8 cellular contexts compared by ENCODE assay signal in genomic region chr20:57398901-57399535, GRCh38. TPM values are rescaled to one million over a fixed set of nuclear protein-coding genes. Genes with fewer than 3 reads are reported as not detected.
DNase-seq lines count a peak whose midpoint lies in the region; ATAC-seq and TF ChIP-seq lines count a peak whose summit lies in the region.

No MANE protein-coding gene starts in this region.

- no peaks in the 10 kb centered on the region for H3K9me3 Mint-ChIP-seq in activated T-cell treated with anti-CD3 and anti-CD28 coated beads, Interleukin-2, amount 50 U/mL, for 72 hours
- peaks cover 0 to 4% (median 0%) of the 10 kb centered on the region in 5 experiments for H3K9me3 Mint-ChIP-seq in brain

- no peak for ATAC-seq in activated T-cell treated with anti-CD3 and anti-CD28 coated beads, Interleukin-2, amount 50 U/mL, for 72 hours (replicated peaks in 1 of 2)
- ATAC-seq in HG03280 (IDR thresholded peaks at IDR 0.05; ENCODE audit: unreplicated experiment) (no peak), GM19452 (IDR thresholded peaks at IDR 0.05; ENCODE audit: unreplicated experiment) (no peak)

- TF ChIP-seq EP300 in transverse colon (IDR thresholded peaks at IDR 0.05; ENCODE audit: low read depth), result no peak

- H3K27me3 ChIP-seq in muscle layer of duodenum (ENCODE audit: low read depth, low read length) (no peaks in the 10 kb centered on the region), transverse colon (no peaks in the 10 kb centered on the region)

- H3K4me3 ChIP-seq in muscle layer of duodenum (ENCODE audit: low read depth in 1 of 2, low read length in 2 of 2) (peak overlapping the region in 1 of 2 donors; percentile 14), transverse colon (peak overlapping the region in 1 of 4 donors; percentile 17)

- H3K27ac ChIP-seq in muscle layer of duodenum (ENCODE audit: low read length) (peak overlapping the region; percentile 45), transverse colon (peak overlapping the region; percentile 92 to 95 (median 93))

- in situ Hi-C loops in transverse colon (cut with MboI; ENCODE audit: low pct_ligation_motif_present in 1 of 4, low pct_unique_long_range_greater_than_20kb in 1 of 4, low sequenced_read_pairs in 3 of 4), result loop anchor here in 2 of 4 donors (25.0 kb wide), 3 partner anchors 188 to 813 kb away; partner anchors contain the start of gene ZBP1 (in 1 of the 2)

- no peaks in the 10 kb centered on the region for H3K27me3 Mint-ChIP-seq in activated T-cell treated with anti-CD3 and anti-CD28 coated beads, Interleukin-2, amount 50 U/mL, for 72 hours (ENCODE audit: low read depth)
- peaks cover 3% of the 10 kb centered on the region for H3K27me3 Mint-ChIP-seq in brain

- DNase-seq in activated T-cell treated with anti-CD3 and anti-CD28 coated beads, Interleukin-2, amount 50 U/mL, for 72 hours, result no peak
- DNase-seq in activated T-cell treated with anti-CD3 and anti-CD28 coated beads for 4 hours (no peak), transverse colon (no peak), Ammon's horn (ENCODE audit: low spot score) (no peak)

- H3K27ac Mint-ChIP-seq in activated T-cell treated with anti-CD3 and anti-CD28 coated beads, Interleukin-2, amount 50 U/mL, for 72 hours, result peak overlapping the region; percentile 90
- H3K27ac Mint-ChIP-seq in brain, result peak overlapping the region; percentile 52 to 96 (median 68)

- H3K36me3 Mint-ChIP-seq in activated T-cell treated with anti-CD3 and anti-CD28 coated beads, Interleukin-2, amount 50 U/mL, for 72 hours (ENCODE audit: insufficient read depth in 2 of 2), result peaks cover 11 to 27% of the 10 kb centered on the region in 2 donors
- H3K36me3 Mint-ChIP-seq in brain, result peaks cover 39% of the 10 kb centered on the region

- peak overlapping the region; percentile 81 to 95 for H3K4me3 Mint-ChIP-seq in activated T-cell treated with anti-CD3 and anti-CD28 coated beads, Interleukin-2, amount 50 U/mL, for 72 hours
- peak overlapping the region in 2 of 5 experiments; percentile 59 to 64 for H3K4me3 Mint-ChIP-seq in brain

- TF ChIP-seq POLR2A in transverse colon (IDR thresholded peaks at IDR 0.05), result no peak

- peaks cover 84% of the 10 kb centered on the region for H3K4me1 Mint-ChIP-seq in activated T-cell treated with anti-CD3 and anti-CD28 coated beads, Interleukin-2, amount 50 U/mL, for 72 hours (ENCODE audit: low read depth)
- H3K4me1 Mint-ChIP-seq in brain, result peaks cover 42% of the 10 kb centered on the region

- no peak for TF ChIP-seq CTCF in brain (conservative IDR thresholded peaks at IDR 0.05)
- no peak for TF ChIP-seq CTCF in transverse colon (IDR thresholded peaks at IDR 0.05)

- 52% methylated on average over 13 of the region's 13 CpGs; no CpG with 5 or more reads in 1 of the 2 donors for WGBS in transverse colon (ENCODE audit: low coverage in 1 of 2), 2 donors

- H3K36me3 ChIP-seq in muscle layer of duodenum (ENCODE audit: control insufficient read depth in 1 of 2, insufficient read depth in 2 of 2, low read length in 2 of 2) (peaks cover 9 to 23% of the 10 kb centered on the region in 2 donors), transverse colon (peaks cover 0 to 8% (median 0%) of the 10 kb centered on the region in 4 donors)

- H3K4me1 ChIP-seq in muscle layer of duodenum (ENCODE audit: control insufficient read depth in 1 of 2, insufficient read depth in 2 of 2, low read length in 2 of 2), result peaks cover 13 to 95% of the 10 kb centered on the region in 2 donors
- peaks cover 30 to 90% (median 54%) of the 10 kb centered on the region in 4 donors for H3K4me1 ChIP-seq in transverse colon

- intact Hi-C loops in transverse colon (cut with DNase I; ENCODE audit: low total_unique reads), result loop anchor here (5.0 kb wide), 2 partner anchors 43 to 83 kb away; no protein-coding TSS in a partner anchor

- H3K9me3 ChIP-seq in muscle layer of duodenum (ENCODE audit: control insufficient read depth in 1 of 2, low read length in 2 of 2) (no peaks in the 10 kb centered on the region), transverse colon (no peaks in the 10 kb centered on the region)

RNA-seq across cellular contexts. Expression of gene RBM38, which starts 7.8 kb away (rescaled TPM):
- 10 to 100 TPM; 61.4 to 79.8 TPM for total RNA-seq in activated T-cell treated with anti-CD3 and anti-CD28 coated beads, Interleukin-2, amount 50 U/mL, for 72 hours
- 74.8 TPM for polyA plus RNA-seq in brain (ENCODE audit: insufficient read depth, low read depth, low replicate concordance)
- 10 to 100 TPM; 26.5 to 37.4 (median 30.4) TPM for total RNA-seq in transverse colon

RNA-seq across cellular contexts. Expression of gene RAE1, which starts 48.0 kb away (rescaled TPM):
- 10 to 100 TPM; 47.6 to 54.2 TPM for total RNA-seq in activated T-cell treated with anti-CD3 and anti-CD28 coated beads, Interleukin-2, amount 50 U/mL, for 72 hours
- 65.4 TPM for polyA plus RNA-seq in brain (ENCODE audit: insufficient read depth, low read depth, low replicate concordance)
- 10 to 100 TPM in 3 of 4 donors, 1 to 10 TPM in 1; 5.6 to 29.9 (median 15.2) TPM for total RNA-seq in transverse colon
